Comparison of ENCODE assay signal across 1 cellular context in the genomic region with DNA sequence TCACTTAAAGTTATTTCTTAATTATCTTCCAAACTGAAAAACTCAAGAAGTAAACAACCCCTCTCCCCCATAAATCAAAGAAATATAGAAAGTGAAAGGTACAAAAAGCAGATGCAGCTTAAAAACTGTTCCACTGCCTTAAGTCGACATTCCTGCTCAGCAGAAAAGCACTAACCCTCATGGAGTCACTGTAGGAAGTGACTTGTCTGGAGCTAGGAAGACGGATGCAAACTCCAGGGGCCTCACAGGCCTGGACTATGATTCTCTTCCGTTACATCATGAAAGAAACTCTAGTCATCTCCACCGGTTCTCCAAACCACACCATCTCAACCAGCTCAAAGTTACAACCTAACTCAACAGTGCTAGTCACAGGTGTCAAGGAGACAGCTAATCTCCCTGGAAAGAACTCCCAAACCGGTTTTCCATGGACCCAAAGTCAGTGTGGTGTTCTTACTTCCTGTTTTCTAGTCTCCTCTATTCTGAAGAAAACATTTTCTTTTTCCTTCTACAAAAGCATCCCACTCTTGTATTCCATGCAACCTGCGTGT.
TF ChIP-seq lines count a peak whose summit lies in the region.

No MANE protein-coding gene starts in this region.

TF ChIP-seq in WTC11, 78 proteins besides CTCF, POLR2A, EP300 and RAD21:
- TF ChIP-seq CREB1 (CRISPR knock-in tag; IDR thresholded peaks at IDR 0.05) (no peak), NFE2L1 (CRISPR knock-in tag; IDR thresholded peaks at IDR 0.05) (no peak), FOXK1 (CRISPR knock-in tag; IDR thresholded peaks at IDR 0.05) (no peak), JUN (CRISPR knock-in tag; IDR thresholded peaks at IDR 0.05) (no peak), NR1H2 (CRISPR knock-in tag; IDR thresholded peaks at IDR 0.05) (no peak), PRRX2 (CRISPR knock-in tag; IDR thresholded peaks at IDR 0.05) (no peak), RELA (CRISPR knock-in tag; IDR thresholded peaks at IDR 0.05; ENCODE audit: borderline replicate concordance) (no peak)
- TF ChIP-seq, protein P1, sequence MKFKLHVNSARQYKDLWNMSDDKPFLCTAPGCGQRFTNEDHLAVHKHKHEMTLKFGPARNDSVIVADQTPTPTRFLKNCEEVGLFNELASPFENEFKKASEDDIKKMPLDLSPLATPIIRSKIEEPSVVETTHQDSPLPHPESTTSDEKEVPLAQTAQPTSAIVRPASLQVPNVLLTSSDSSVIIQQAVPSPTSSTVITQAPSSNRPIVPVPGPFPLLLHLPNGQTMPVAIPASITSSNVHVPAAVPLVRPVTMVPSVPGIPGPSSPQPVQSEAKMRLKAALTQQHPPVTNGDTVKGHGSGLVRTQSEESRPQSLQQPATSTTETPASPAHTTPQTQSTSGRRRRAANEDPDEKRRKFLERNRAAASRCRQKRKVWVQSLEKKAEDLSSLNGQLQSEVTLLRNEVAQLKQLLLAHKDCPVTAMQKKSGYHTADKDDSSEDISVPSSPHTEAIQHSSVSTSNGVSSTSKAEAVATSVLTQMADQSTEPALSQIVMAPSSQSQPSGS (CRISPR knock-in tag; IDR thresholded peaks at IDR 0.05; ENCODE audit: borderline replicate concordance, low read depth), result no peak
- TF ChIP-seq, protein P2, sequence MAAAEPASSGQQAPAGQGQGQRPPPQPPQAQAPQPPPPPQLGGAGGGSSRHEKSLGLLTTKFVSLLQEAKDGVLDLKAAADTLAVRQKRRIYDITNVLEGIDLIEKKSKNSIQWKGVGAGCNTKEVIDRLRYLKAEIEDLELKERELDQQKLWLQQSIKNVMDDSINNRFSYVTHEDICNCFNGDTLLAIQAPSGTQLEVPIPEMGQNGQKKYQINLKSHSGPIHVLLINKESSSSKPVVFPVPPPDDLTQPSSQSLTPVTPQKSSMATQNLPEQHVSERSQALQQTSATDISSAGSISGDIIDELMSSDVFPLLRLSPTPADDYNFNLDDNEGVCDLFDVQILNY (CRISPR knock-in tag; IDR thresholded peaks at IDR 0.05), result no peak
